In the genomic region with DNA sequence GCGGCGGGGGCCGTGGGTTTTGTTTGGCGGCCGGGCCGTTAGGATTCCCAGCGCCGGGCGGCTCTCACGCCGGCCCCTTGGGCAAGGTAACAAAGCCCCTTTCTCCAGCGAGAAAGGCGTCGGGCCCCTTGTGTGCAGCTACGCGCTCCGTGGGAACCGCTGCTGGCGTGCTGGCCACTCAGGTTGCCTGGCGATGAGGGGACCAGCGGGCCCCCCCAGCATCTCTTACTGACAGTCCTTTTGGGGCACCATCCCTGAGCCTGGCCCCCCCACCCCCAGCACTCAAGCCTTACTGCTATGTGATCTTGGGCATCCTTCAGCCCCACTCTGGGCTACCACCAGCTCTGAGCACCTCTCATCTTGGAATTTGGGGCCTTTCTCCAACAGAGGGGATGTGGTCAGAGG, we compare ENCODE assay signal across 10 cellular contexts. TPM values are rescaled to one million over a fixed set of nuclear protein-coding genes. Genes with fewer than 3 reads are reported as not detected.
DNase-seq lines count a peak whose midpoint lies in the region; ATAC-seq, FAIRE-seq and TF ChIP-seq lines count a peak whose summit lies in the region.
"Had no signal": no experiment of that assay in that cellular context is flagged by ENCODE, and none has a peak within 500 bp of the region (broad histone marks: within the 10 kb centered on the region; RNA-seq: fewer than 3 reads in every experiment).

No MANE protein-coding gene starts in this region.

- peaks cover 17 to 54% (median 34%) of the 10 kb centered on the region in 4 donors for H3K4me1 Mint-ChIP-seq in CD4-positive, alpha-beta memory T cell
- H3K4me1 Mint-ChIP-seq in endodermal cell, result peaks cover 39% of the 10 kb centered on the region

- H3K9me3 Mint-ChIP-seq in CD4-positive, alpha-beta memory T cell, result no peaks in the 10 kb centered on the region
- H3K9me3 Mint-ChIP-seq in endodermal cell, result no peaks in the 10 kb centered on the region

- intact Hi-C loops in CD4-positive, alpha-beta memory T cell (cut with micrococcal nuclease), result loop anchor here (5.0 kb wide), 1 partner anchor 44 kb away; a partner anchor contains a TSS
- intact Hi-C loops in PC-9 (cut with micrococcal nuclease; ENCODE audit: unreplicated experiment) (loop anchor here (5.0 to 10.0 kb wide), 4 partner anchors 44 to 987 kb away; a partner anchor contains a TSS), pancreas (cut with DNase I) (no loop called here)

- H3K36me3 Mint-ChIP-seq in CD4-positive, alpha-beta memory T cell, result peaks cover 18 to 33% of the 10 kb centered on the region in 2 donors
- peaks cover 2% of the 10 kb centered on the region for H3K36me3 Mint-ChIP-seq in endodermal cell (ENCODE audit: low read depth)

- peaks cover 33% of the 10 kb centered on the region for H3F3A ChIP-seq in PC-9 (ENCODE audit: insufficient read depth, low read depth)

- H3K36me3 ChIP-seq in CD4-positive, alpha-beta memory T cell (ENCODE audit: insufficient read depth, low read length), result peaks cover 14% of the 10 kb centered on the region
- H3K36me3 ChIP-seq in PC-9 (ENCODE audit: low read depth), result no peaks in the 10 kb centered on the region
- H3K36me3 ChIP-seq in endodermal cell (ENCODE audit: control insufficient read depth, insufficient read depth, low read length), result no peaks in the 10 kb centered on the region
- peaks cover 0 to 5% (median 0%) of the 10 kb centered on the region in 3 donors for H3K36me3 ChIP-seq in pancreas

- BruUV-seq in PC-9 (replicated peaks; lab: Mats Ljungman, UMichigan), result no TSS peak

- CTCF ChIA-PET in CD4-positive, alpha-beta memory T cell (lab: Charles Lee; ENCODE audit: partially characterized antibody), result interaction anchor here (1.1 to 1.4 kb wide), 3 partner anchors 9 to 189 kb away, joined by 3 read pairs; no protein-coding TSS in a partner anchor
- CTCF ChIA-PET in PC-9 (lab: Charles Lee), result interaction anchor here (0.6 kb wide), 2 partner anchors 88 to 1435 kb away, joined by 5 to 7 read pairs; no protein-coding TSS in a partner anchor

- WGBS in endodermal cell (ENCODE audit: insufficient coverage in 1 of 2, insufficient read length in 1 of 2), 2 experiments, result 54% methylated on average over 21 of the region's 21 CpGs; no CpG with 5 or more reads in 1 of the 2 experiments
- 2 to 9% methylated on average over 10 to 21 of the region's 21 CpGs for WGBS in pancreas, 2 donors

- no peak for TF ChIP-seq CTCF in PC-9 (conservative IDR thresholded peaks at IDR 0.05)
- TF ChIP-seq CTCF in endodermal cell (conservative IDR thresholded peaks at IDR 0.05), result no peak
- no peak for TF ChIP-seq CTCF in pancreas (IDR thresholded peaks at IDR 0.05)

- peak overlapping the region; percentile 80 for H3K27ac ChIP-seq in CD4-positive, alpha-beta memory T cell (ENCODE audit: low read depth, low read length)
- H3K27ac ChIP-seq in PC-9 (no peak overlapping the region), endodermal cell (ENCODE audit: low read depth, low read length) (peak overlapping the region; percentile 69), pancreas (peak overlapping the region in 2 of 4 donors; percentile 33 to 86)

- no peaks in the 10 kb centered on the region for H3K9me3 ChIP-seq in CD4-positive, alpha-beta memory T cell (ENCODE audit: control insufficient read depth in 1 of 2, low read length in 2 of 2)
- H3K9me3 ChIP-seq in PC-9 (ENCODE audit: insufficient read depth, low read depth) (no peaks in the 10 kb centered on the region), endodermal cell (ENCODE audit: control insufficient read depth, low read length) (no peaks in the 10 kb centered on the region), pancreas (no peaks in the 10 kb centered on the region)

- no peak for ATAC-seq in pancreas
- no peak for ATAC-seq in HG03442 (IDR thresholded peaks at IDR 0.05; ENCODE audit: unreplicated experiment)

- H3K9me2 ChIP-seq in PC-9 (ENCODE audit: insufficient read depth), result no peaks in the 10 kb centered on the region

- H4K20me1 ChIP-seq in PC-9 (ENCODE audit: insufficient read depth), result no peaks in the 10 kb centered on the region

- H3K27ac Mint-ChIP-seq in CD4-positive, alpha-beta memory T cell, result peak overlapping the region; percentile 92 to 99 (median 95)
- no peak overlapping the region for H3K27ac Mint-ChIP-seq in endodermal cell

- no peaks in the 10 kb centered on the region for H3K27me3 Mint-ChIP-seq in CD4-positive, alpha-beta memory T cell
- peaks cover 31% of the 10 kb centered on the region for H3K27me3 Mint-ChIP-seq in endodermal cell (ENCODE audit: insufficient read depth)

- H3K4me2 ChIP-seq in PC-9, result peak overlapping the region; percentile 77

- POLR2A ChIA-PET in CD4-positive, alpha-beta memory T cell (lab: Charles Lee; ENCODE audit: partially characterized antibody), result interaction anchor here (0.6 to 15.7 kb wide), 14 partner anchors 8 to 1599 kb away, joined by 3 to 511 read pairs (median 4); a partner anchor contains a TSS
- POLR2A ChIA-PET in PC-9 (lab: Charles Lee; ENCODE audit: unreplicated experiment), result no interaction called here

- no peak for FAIRE-seq in pancreas (lab: Jason Lieb, UNC)

- no peak overlapping the region for H3K9ac ChIP-seq in endodermal cell (ENCODE audit: extremely low read depth, low read length, poor library complexity, severe bottlenecking)

- H2AFZ ChIP-seq in PC-9, result no peak overlapping the region

- peak overlapping the region; percentile 79 to 98 for H3K4me3 ChIP-seq in CD4-positive, alpha-beta memory T cell (ENCODE audit: low read length in 2 of 2)
- no peak overlapping the region for H3K4me3 ChIP-seq in PC-9
- H3K4me3 ChIP-seq in endodermal cell (ENCODE audit: low read length), result no peak overlapping the region
- peak overlapping the region; percentile 57 to 80 (median 76) for H3K4me3 ChIP-seq in pancreas

- H3K4me3 Mint-ChIP-seq in CD4-positive, alpha-beta memory T cell, result peak overlapping the region; percentile 92 to 99 (median 97)
- peak overlapping the region; percentile 82 for H3K4me3 Mint-ChIP-seq in endodermal cell

- DNase-seq in CD4-positive, alpha-beta memory T cell, result no peak
- DNase-seq in PC-9, result no peak
- DNase-seq in endodermal cell, result no peak
- DNase-seq in pancreas, result no peak
- no peak for DNase-seq in T1000 (lab: John Stamatoyannopoulos, UW)
- DNase-seq in NCI-H128 (lab: John Stamatoyannopoulos, UW; ENCODE audit: unreplicated experiment), result no peak
- DNase-seq in superior temporal gyrus (ENCODE audit: extremely low spot score), result no peak
- DNase-seq: NCI-H2171 had no signal

- peaks cover 13% of the 10 kb centered on the region for H3K79me2 ChIP-seq in PC-9 (ENCODE audit: low read depth)

- H3K4me1 ChIP-seq in CD4-positive, alpha-beta memory T cell (ENCODE audit: insufficient read depth, low read length), result peaks cover 57% of the 10 kb centered on the region
- H3K4me1 ChIP-seq in PC-9 (replicated peaks; ENCODE audit: insufficient read depth), result peaks cover 64% of the 10 kb centered on the region
- peaks cover 7% of the 10 kb centered on the region for H3K4me1 ChIP-seq in endodermal cell (ENCODE audit: control insufficient read depth, insufficient read depth, low read length)
- H3K4me1 ChIP-seq in pancreas, result peaks cover 16 to 47% (median 33%) of the 10 kb centered on the region in 3 donors

- H3K27me3 ChIP-seq in CD4-positive, alpha-beta memory T cell (ENCODE audit: insufficient read depth, low read length), result no peaks in the 10 kb centered on the region
- H3K27me3 ChIP-seq in PC-9 (ENCODE audit: insufficient read depth, low read depth) (no peaks in the 10 kb centered on the region), endodermal cell (ENCODE audit: control insufficient read depth, insufficient read depth, low read length, poor library complexity, severe bottlenecking) (peaks cover 34% of the 10 kb centered on the region), pancreas (no peaks in the 10 kb centered on the region)

RNA-seq across cellular contexts. Expression of a gene that starts 1.8 kb away (rescaled TPM):
- total RNA-seq in CD4-positive, alpha-beta memory T cell, result 100 to 1,000 TPM; 125 to 127 TPM
- polyA plus RNA-seq in CD4-positive, alpha-beta memory T cell, result 1 to 10 TPM in 1 of 2 donors, under 1 TPM in 1; 0.09 to 4.1 TPM
- total RNA-seq in PC-9 (2021), result 21.3 and 24.7 TPM in 2 replicates
- 10 to 100 TPM; 16.0 to 47.2 TPM for total RNA-seq in endodermal cell
- 54.6 TPM for polyA plus RNA-seq in endodermal cell (2013, experiment 1 of 2)
- polyA plus RNA-seq in endodermal cell (2013, experiment 2 of 2), result 43.4 TPM
- 10 to 100 TPM; 28.2 to 66.8 (median 41.5) TPM for total RNA-seq in pancreas
- polyA plus RNA-seq in pancreas, result 10 to 100 TPM; 37.2 to 42.1 TPM

RNA-seq across cellular contexts. Expression of a gene that starts 34.0 kb away (rescaled TPM):
- 10 to 100 TPM; 37.0 to 41.4 TPM for total RNA-seq in CD4-positive, alpha-beta memory T cell
- polyA plus RNA-seq in CD4-positive, alpha-beta memory T cell, result 10 to 100 TPM; 24.2 to 42.4 TPM
- total RNA-seq in PC-9 (2021), result 53.9 and 57.7 TPM in 2 replicates
- total RNA-seq in endodermal cell, result 10 to 100 TPM; 42.1 to 42.7 TPM
- polyA plus RNA-seq in endodermal cell (2013, experiment 1 of 2), result 46.3 TPM
- polyA plus RNA-seq in endodermal cell (2013, experiment 2 of 2), result 42.2 TPM
- total RNA-seq in pancreas, result 10 to 100 TPM; 11.8 to 18.1 (median 13.6) TPM
- polyA plus RNA-seq in pancreas, result 10 to 100 TPM; 44.7 to 54.4 TPM

RNA-seq across cellular contexts. Expression of a gene that starts 37.4 kb away (rescaled TPM):
- 1 to 10 TPM; 8.2 to 9.4 TPM for total RNA-seq in CD4-positive, alpha-beta memory T cell
- polyA plus RNA-seq in CD4-positive, alpha-beta memory T cell, result 1 to 10 TPM in 1 of 2 donors, under 1 TPM in 1; 0.81 to 3.7 TPM
- total RNA-seq in PC-9 (2021) (28.3 and 35.8 TPM in 2 replicates), endodermal cell (10 to 100 TPM; 15.4 to 20.8 TPM), pancreas (10 to 100 TPM in 4 of 6 donors, 1 to 10 TPM in 2; 8.8 to 14.1 (median 12.1) TPM)
- polyA plus RNA-seq in endodermal cell (2013, experiment 1 of 2), result 15.7 TPM
- polyA plus RNA-seq in endodermal cell (2013, experiment 2 of 2), result 13.5 TPM
- polyA plus RNA-seq in pancreas, result 10 to 100 TPM in 1 of 2 donors, 1 to 10 TPM in 1; 8.8 to 10.9 TPM

RNA-seq across cellular contexts. Expression of a gene that starts 45.1 kb away (rescaled TPM):
- not detected for total RNA-seq in CD4-positive, alpha-beta memory T cell
- polyA plus RNA-seq in CD4-positive, alpha-beta memory T cell, result not detected
- total RNA-seq in PC-9 (2021), result not detected in 2 replicates
- not detected for total RNA-seq in endodermal cell
- not detected for polyA plus RNA-seq in endodermal cell (2013, experiment 1 of 2)
- not detected for polyA plus RNA-seq in endodermal cell (2013, experiment 2 of 2)
- total RNA-seq in pancreas, result not detected
- polyA plus RNA-seq in pancreas, result not detected
- total RNA-seq: cerebellum had no signal

Comparison
In these comparisons a context has a peak if more than half of its experiments do, and no peak if none do; other contexts are left out.
1. H3K4me3 ChIP-seq: peak in CD4-positive, alpha-beta memory T cell (2 of 2) and pancreas (4 of 4); none in PC-9 (single experiment) and endodermal cell (single experiment).
2. intact Hi-C loops: an anchor here in CD4-positive, alpha-beta memory T cell (5.0 kb wide) and PC-9 (5.0 to 10.0 kb wide); none called in pancreas.